In genomic region chr3:152334761-152335160, GRCh38 we compare ENCODE assay signal across 16 cellular contexts.
DNase-seq lines count a peak whose midpoint lies in the region; ATAC-seq and TF ChIP-seq lines count a peak whose summit lies in the region.
"Had no signal": no experiment of that assay in that cellular context is flagged by ENCODE, and none has a peak within 500 bp of the region (broad histone marks: within the 10 kb centered on the region; RNA-seq: fewer than 3 reads in every experiment).

No MANE protein-coding gene starts in this region.

- H3K4me3 Mint-ChIP-seq in activated CD4-positive, alpha-beta memory T cell treated with anti-CD3 and anti-CD28 coated beads for 36 hours: peak overlapping the region; percentile 1
- H3K4me3 Mint-ChIP-seq in activated CD4-positive, alpha-beta memory T cell treated with anti-CD3 and anti-CD28 coated beads, Interleukin-2, amount 10 ng/mL, durations not matched to agents 7 days and 5 days: no peak overlapping the region
- peak overlapping the region; percentile 37 for H3K4me3 Mint-ChIP-seq in activated naive CD8-positive, alpha-beta T cell treated with anti-CD3 and anti-CD28 coated beads, Interleukin-2, amount 50 U/mL, for 24 hours
- H3K4me3 Mint-ChIP-seq: nephron progenitor cell had no signal

- no peak for DNase-seq in activated CD4-positive, alpha-beta memory T cell treated with anti-CD3 and anti-CD28 coated beads for 36 hours
- no peak for DNase-seq in activated CD4-positive, alpha-beta memory T cell treated with anti-CD3 and anti-CD28 coated beads, Interleukin-2, amount 10 ng/mL, durations not matched to agents 7 days and 5 days
- DNase-seq in activated naive CD8-positive, alpha-beta T cell treated with anti-CD3 and anti-CD28 coated beads, Interleukin-2, amount 50 U/mL, for 24 hours: no peak
- DNase-seq in gastrocnemius medialis (no peak), middle frontal gyrus (ENCODE audit: extremely low spot score, low spot score) (no peak)
- DNase-seq: colonic mucosa; NCI-H774; nephron progenitor cell; right cardiac atrium; stimulated activated CD4-positive, alpha-beta T cell treated with anti-CD3 and anti-CD28 coated beads, Interleukin-4, amount 100 ng/mL, for 1 hour; stimulated activated CD8-positive, alpha-beta memory T cell treated with anti-CD3 and anti-CD28 coated beads, Interleukin-4, amount 100 ng/mL, for 48 hours had no signal

- H3K27ac Mint-ChIP-seq in activated CD4-positive, alpha-beta memory T cell treated with anti-CD3 and anti-CD28 coated beads for 36 hours: peak overlapping the region; percentile 80
- H3K27ac Mint-ChIP-seq in activated CD4-positive, alpha-beta memory T cell treated with anti-CD3 and anti-CD28 coated beads, Interleukin-2, amount 10 ng/mL, durations not matched to agents 7 days and 5 days: no peak overlapping the region
- H3K27ac Mint-ChIP-seq in activated naive CD8-positive, alpha-beta T cell treated with anti-CD3 and anti-CD28 coated beads, Interleukin-2, amount 50 U/mL, for 24 hours: peak overlapping the region; percentile 71
- H3K27ac Mint-ChIP-seq: nephron progenitor cell had no signal

- CTCF ChIA-PET in activated CD4-positive, alpha-beta memory T cell treated with anti-CD3 and anti-CD28 coated beads for 36 hours (lab: Charles Lee): interaction anchor here (4.1 kb wide), 1 partner anchor 109 kb away, joined by 19 read pairs; no protein-coding TSS in a partner anchor
- CTCF ChIA-PET in activated CD4-positive, alpha-beta memory T cell treated with anti-CD3 and anti-CD28 coated beads, Interleukin-2, amount 10 ng/mL, durations not matched to agents 7 days and 5 days (lab: Charles Lee): no interaction called here

- no peaks in the 10 kb centered on the region for H3K9me3 ChIP-seq in gastrocnemius medialis
- H3K9me3 ChIP-seq: colonic mucosa had no signal

- intact Hi-C loops in activated CD4-positive, alpha-beta memory T cell treated with anti-CD3 and anti-CD28 coated beads for 36 hours (cut with micrococcal nuclease): loop anchor here (2.0 kb wide), 1 partner anchor 22 kb away; no protein-coding TSS in a partner anchor
- intact Hi-C loops in gastrocnemius medialis (cut with DNase I; ENCODE audit: low total_unique reads): no loop called here

- no peak overlapping the region for H3K4me3 ChIP-seq in gastrocnemius medialis
- H3K4me3 ChIP-seq: colonic mucosa, lung had no signal

- no peaks in the 10 kb centered on the region for H3K9me3 Mint-ChIP-seq in activated CD4-positive, alpha-beta memory T cell treated with anti-CD3 and anti-CD28 coated beads for 36 hours
- no peaks in the 10 kb centered on the region for H3K9me3 Mint-ChIP-seq in activated CD4-positive, alpha-beta memory T cell treated with anti-CD3 and anti-CD28 coated beads, Interleukin-2, amount 10 ng/mL, durations not matched to agents 7 days and 5 days
- no peaks in the 10 kb centered on the region for H3K9me3 Mint-ChIP-seq in activated naive CD8-positive, alpha-beta T cell treated with anti-CD3 and anti-CD28 coated beads, Interleukin-2, amount 50 U/mL, for 24 hours
- H3K9me3 Mint-ChIP-seq: nephron progenitor cell had no signal

- peak overlapping the region; percentile 80 to 95 (median 86) for H3K27ac ChIP-seq in gastrocnemius medialis
- H3K27ac ChIP-seq: colonic mucosa, epithelial cell of prostate had no signal

- H3K36me3 Mint-ChIP-seq in activated CD4-positive, alpha-beta memory T cell treated with anti-CD3 and anti-CD28 coated beads for 36 hours: peaks cover 19% of the 10 kb centered on the region
- H3K36me3 Mint-ChIP-seq in activated CD4-positive, alpha-beta memory T cell treated with anti-CD3 and anti-CD28 coated beads, Interleukin-2, amount 10 ng/mL, durations not matched to agents 7 days and 5 days (ENCODE audit: low read depth): peaks cover 71% of the 10 kb centered on the region
- H3K36me3 Mint-ChIP-seq in activated naive CD8-positive, alpha-beta T cell treated with anti-CD3 and anti-CD28 coated beads, Interleukin-2, amount 50 U/mL, for 24 hours (ENCODE audit: low read depth): peaks cover 45% of the 10 kb centered on the region

- POLR2A ChIA-PET in activated CD4-positive, alpha-beta memory T cell treated with anti-CD3 and anti-CD28 coated beads for 36 hours (lab: Charles Lee): interaction anchor here (1.6 kb wide), 1 partner anchor 23 kb away, joined by 3 read pairs; no protein-coding TSS in a partner anchor
- POLR2A ChIA-PET in activated CD4-positive, alpha-beta memory T cell treated with anti-CD3 and anti-CD28 coated beads, Interleukin-2, amount 10 ng/mL, durations not matched to agents 7 days and 5 days (lab: Charles Lee): interaction anchor here (3.4 kb wide), 1 partner anchor 17 kb away, joined by 13 read pairs; no protein-coding TSS in a partner anchor

- H3K4me1 ChIP-seq in gastrocnemius medialis: peaks cover 92 to 97% of the 10 kb centered on the region in 2 donors

- TF ChIP-seq POLR2A in gastrocnemius medialis (IDR thresholded peaks at IDR 0.05): no peak

- TF ChIP-seq CTCF in gastrocnemius medialis (IDR thresholded peaks at IDR 0.05 in 4 of 5, conservative IDR thresholded peaks at IDR 0.05 in 1 of 5): no peak

- peaks cover 79% of the 10 kb centered on the region for H3K4me1 Mint-ChIP-seq in activated CD4-positive, alpha-beta memory T cell treated with anti-CD3 and anti-CD28 coated beads for 36 hours (ENCODE audit: low read depth)
- peaks cover 69% of the 10 kb centered on the region for H3K4me1 Mint-ChIP-seq in activated CD4-positive, alpha-beta memory T cell treated with anti-CD3 and anti-CD28 coated beads, Interleukin-2, amount 10 ng/mL, durations not matched to agents 7 days and 5 days
- H3K4me1 Mint-ChIP-seq in activated naive CD8-positive, alpha-beta T cell treated with anti-CD3 and anti-CD28 coated beads, Interleukin-2, amount 50 U/mL, for 24 hours: peaks cover 90% of the 10 kb centered on the region
- H3K4me1 Mint-ChIP-seq: nephron progenitor cell had no signal

- in situ Hi-C loops in gastrocnemius medialis (cut with MboI; ENCODE audit: low sequenced_read_pairs in 4 of 4): no loop called here

- ATAC-seq in HG03442 (IDR thresholded peaks at IDR 0.05; ENCODE audit: unreplicated experiment): peak; percentile 1
- ATAC-seq in activated naive CD8-positive, alpha-beta T cell treated with anti-CD3 and anti-CD28 coated beads, Interleukin-2, amount 50 U/mL, for 24 hours: no peak
- ATAC-seq in gastrocnemius medialis: peak in 1 of 2 donors; percentile 22
- ATAC-seq in GM21515 (IDR thresholded peaks at IDR 0.05; ENCODE audit: unreplicated experiment): no peak
- no peak for ATAC-seq in GM18498 (IDR thresholded peaks at IDR 0.05; ENCODE audit: unreplicated experiment)
- ATAC-seq: right cardiac atrium had no signal

- H3K36me3 ChIP-seq in gastrocnemius medialis: peaks cover 0 to 3% of the 10 kb centered on the region in 2 donors
- H3K36me3 ChIP-seq: colonic mucosa had no signal

- no peaks in the 10 kb centered on the region for H3K27me3 Mint-ChIP-seq in activated CD4-positive, alpha-beta memory T cell treated with anti-CD3 and anti-CD28 coated beads for 36 hours
- H3K27me3 Mint-ChIP-seq in activated CD4-positive, alpha-beta memory T cell treated with anti-CD3 and anti-CD28 coated beads, Interleukin-2, amount 10 ng/mL, durations not matched to agents 7 days and 5 days: no peaks in the 10 kb centered on the region
- no peaks in the 10 kb centered on the region for H3K27me3 Mint-ChIP-seq in activated naive CD8-positive, alpha-beta T cell treated with anti-CD3 and anti-CD28 coated beads, Interleukin-2, amount 50 U/mL, for 24 hours

- no peaks in the 10 kb centered on the region for H3K27me3 ChIP-seq in gastrocnemius medialis
- H3K27me3 ChIP-seq: colonic mucosa had no signal
